Comparison of ENCODE assay signal across 8 cellular contexts in genomic region chr14:54175298-54175942, GRCh38.
DNase-seq lines count a peak whose midpoint lies in the region; ATAC-seq and TF ChIP-seq lines count a peak whose summit lies in the region.

No MANE protein-coding gene starts in this region.

- H3F3A ChIP-seq in DOHH2 (ENCODE audit: control insufficient read depth, insufficient read depth), result no peaks in the 10 kb centered on the region

- H3K27me3 ChIP-seq in DOHH2 (ENCODE audit: control insufficient read depth, low read length), result peaks cover 10% of the 10 kb centered on the region
- H3K27me3 ChIP-seq in cardiac muscle cell, result no peaks in the 10 kb centered on the region
- no peaks in the 10 kb centered on the region for H3K27me3 ChIP-seq in prostate gland (replicated peaks; ENCODE audit: insufficient read depth)

- H3K9me3 ChIP-seq in DOHH2 (ENCODE audit: control insufficient read depth, insufficient read depth, low read length) (no peaks in the 10 kb centered on the region), cardiac muscle cell (ENCODE audit: low read depth) (no peaks in the 10 kb centered on the region), prostate gland (no peaks in the 10 kb centered on the region)

- H3K36me3 ChIP-seq in DOHH2 (ENCODE audit: control insufficient read depth, low read length) (no peaks in the 10 kb centered on the region), cardiac muscle cell (no peaks in the 10 kb centered on the region), prostate gland (no peaks in the 10 kb centered on the region)

- DNase-seq in HT1080 (ENCODE audit: low read depth) (peak; percentile 71), NOMO-1 treated with dmso at 0.1 percent for 144 hours (lab: John Stamatoyannopoulos, UW; ENCODE audit: unreplicated experiment) (peak; percentile 10), cardiac muscle cell (ENCODE audit: low read depth in 1 of 2, low spot score in 1 of 2) (peak; percentile 76 to 82), prostate gland (ENCODE audit: low spot score) (peak; percentile 59)
- peak; percentile 15 for DNase-seq in activated naive CD4-positive, alpha-beta T cell treated with anti-CD3 and anti-CD28 coated beads, Interleukin-2, amount 50 U/mL, for 16 hours

- H3K79me2 ChIP-seq in DOHH2 (ENCODE audit: control insufficient read depth, low read length), result no peaks in the 10 kb centered on the region

- no peaks in the 10 kb centered on the region for H4K20me1 ChIP-seq in DOHH2 (ENCODE audit: control insufficient read depth, insufficient read depth, low read depth, low read length)

- H3K4me3 ChIP-seq in DOHH2 (ENCODE audit: low read length), result no peak overlapping the region
- H3K4me3 ChIP-seq in cardiac muscle cell, result no peak overlapping the region
- H3K4me3 ChIP-seq in prostate gland, result no peak overlapping the region

- TF ChIP-seq CTCF in DOHH2 (IDR thresholded peaks at IDR 0.05; ENCODE audit: low read depth, low read length, poor library complexity, severe bottlenecking) (peak; percentile 87), cardiac muscle cell (IDR thresholded peaks at IDR 0.05; ENCODE audit: low read depth, low read length) (peak; percentile 76), prostate gland (IDR thresholded peaks at IDR 0.05) (peak; percentile 67 to 84 (median 81))

- ATAC-seq in HG03342 (IDR thresholded peaks at IDR 0.05; ENCODE audit: unreplicated experiment) (no peak), GM18511 (IDR thresholded peaks at IDR 0.05; ENCODE audit: unreplicated experiment) (no peak)

- 10% methylated on average over 4 of the region's 4 CpGs for WGBS in prostate gland

- no peak for TF ChIP-seq POLR2A in prostate gland (IDR thresholded peaks at IDR 0.05)

- no peaks in the 10 kb centered on the region for H3K4me1 ChIP-seq in DOHH2 (ENCODE audit: control insufficient read depth, low read length)
- H3K4me1 ChIP-seq in cardiac muscle cell (ENCODE audit: low read depth), result peaks cover 17% of the 10 kb centered on the region
- no peaks in the 10 kb centered on the region for H3K4me1 ChIP-seq in prostate gland (replicated peaks)

- H3K27ac ChIP-seq in DOHH2 (ENCODE audit: low read depth, low read length), result no peak overlapping the region
- no peak overlapping the region for H3K27ac ChIP-seq in cardiac muscle cell
- H3K27ac ChIP-seq in prostate gland, result no peak overlapping the region

- no peak overlapping the region for H3K4me2 ChIP-seq in DOHH2 (ENCODE audit: low read length)

- no peaks in the 10 kb centered on the region for H3K9me2 ChIP-seq in DOHH2 (replicated peaks; ENCODE audit: control insufficient read depth, low read length)

- intact Hi-C loops in prostate gland (cut with DNase I), result loop anchor here (2.0 to 10.0 kb wide), 4 partner anchors 162 to 881 kb away; partner anchors contain the start of gene BMP4

Comparison
In these comparisons a context has a peak if more than half of its experiments do, and no peak if none do; other contexts are left out.
1. DNase-seq: peak in every context shown above with its lines; median percentile 79 in cardiac muscle cell; 71 in HT1080; 59 in prostate gland; 15 in activated naive CD4-positive, alpha-beta T cell treated with anti-CD3 and anti-CD28 coated beads, Interleukin-2, amount 50 U/mL, for 16 hours; 10 in NOMO-1 treated with dmso at 0.1 percent for 144 hours.